Comparison of ENCODE assay signal across 1 cellular context in the genomic region with DNA sequence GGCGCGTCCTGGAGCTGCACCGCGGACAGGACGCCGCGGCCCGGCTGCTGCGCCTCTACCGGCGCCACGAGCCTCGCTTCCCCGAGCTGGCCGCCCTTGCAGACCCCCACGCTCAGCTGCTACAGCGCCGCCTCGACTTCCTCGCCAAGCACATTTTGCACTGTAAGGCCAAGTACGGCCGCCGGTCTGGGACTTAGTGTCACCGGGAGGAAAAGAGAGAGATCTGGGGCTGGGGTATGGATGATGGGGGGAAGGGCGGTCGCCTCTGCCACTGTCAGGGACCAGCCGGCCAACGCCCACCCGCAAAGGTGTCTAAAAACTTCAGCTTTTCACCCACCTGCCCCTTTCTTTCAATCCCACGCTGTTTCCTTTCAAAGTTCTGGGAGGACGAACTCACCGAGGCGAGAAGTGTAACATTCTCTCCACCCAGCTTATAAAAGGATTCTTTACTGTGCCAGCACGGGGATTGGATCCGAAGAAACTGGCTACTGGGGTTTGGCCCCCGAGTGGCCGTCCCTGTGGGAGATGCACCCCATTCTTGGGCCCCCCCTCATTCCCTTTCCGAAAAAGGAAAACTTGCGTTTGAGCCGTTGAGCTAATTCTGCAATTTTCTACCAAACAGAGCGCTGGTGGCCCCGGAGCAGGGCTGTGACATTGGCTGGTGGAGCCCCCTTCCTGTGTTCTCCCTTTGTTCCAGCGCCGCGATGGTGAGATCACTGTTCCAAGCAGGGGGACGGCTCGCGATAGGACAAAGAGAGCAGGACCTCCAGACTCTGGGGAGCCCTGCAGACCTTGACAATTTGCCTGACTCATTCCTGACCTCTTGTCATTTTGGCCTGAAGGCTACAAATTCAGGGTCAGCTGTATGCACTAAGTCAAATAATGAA.
TF ChIP-seq lines count a peak whose summit lies in the region.

No MANE protein-coding gene starts in this region.

TF ChIP-seq in HepG2, 621 proteins besides CTCF, POLR2A, EP300 and RAD21:
- TF ChIP-seq FOSL2 (CRISPR knock-in tag; IDR thresholded peaks at IDR 0.05) = peak; percentile 66
- TF ChIP-seq, protein P1, sequence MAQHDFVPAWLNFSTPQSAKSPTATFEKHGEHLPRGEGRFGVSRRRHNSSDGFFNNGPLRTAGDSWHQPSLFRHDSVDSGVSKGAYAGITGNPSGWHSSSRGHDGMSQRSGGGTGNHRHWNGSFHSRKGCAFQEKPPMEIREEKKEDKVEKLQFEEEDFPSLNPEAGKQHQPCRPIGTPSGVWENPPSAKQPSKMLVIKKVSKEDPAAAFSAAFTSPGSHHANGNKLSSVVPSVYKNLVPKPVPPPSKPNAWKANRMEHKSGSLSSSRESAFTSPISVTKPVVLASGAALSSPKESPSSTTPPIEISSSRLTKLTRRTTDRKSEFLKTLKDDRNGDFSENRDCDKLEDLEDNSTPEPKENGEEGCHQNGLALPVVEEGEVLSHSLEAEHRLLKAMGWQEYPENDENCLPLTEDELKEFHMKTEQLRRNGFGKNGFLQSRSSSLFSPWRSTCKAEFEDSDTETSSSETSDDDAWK (CRISPR knock-in tag; IDR thresholded peaks at IDR 0.05) = no peak
- TF ChIP-seq, protein P2, sequence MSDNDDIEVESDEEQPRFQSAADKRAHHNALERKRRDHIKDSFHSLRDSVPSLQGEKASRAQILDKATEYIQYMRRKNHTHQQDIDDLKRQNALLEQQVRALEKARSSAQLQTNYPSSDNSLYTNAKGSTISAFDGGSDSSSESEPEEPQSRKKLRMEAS (IDR thresholded peaks at IDR 0.05) = no peak
- no peak for TF ChIP-seq ZSCAN22 (CRISPR knock-in tag; IDR thresholded peaks at IDR 0.05)
